ENCODE assay signal across 8 cellular contexts in genomic region chr7:144854839-144855424, GRCh38. TPM values are rescaled to one million over a fixed set of nuclear protein-coding genes. Genes with fewer than 3 reads are reported as not detected.
DNase-seq lines count a peak whose midpoint lies in the region; FAIRE-seq and TF ChIP-seq lines count a peak whose summit lies in the region.
"Had no signal": no experiment of that assay in that cellular context is flagged by ENCODE, and none has a peak within 500 bp of the region (broad histone marks: within the 10 kb centered on the region; RNA-seq: fewer than 3 reads in every experiment).

No MANE protein-coding gene starts in this region.

- H3K79me2 ChIP-seq in neural progenitor cell (ENCODE audit: low read depth), result no peaks in the 10 kb centered on the region

- H3K27me3 ChIP-seq in brain microvascular endothelial cell (replicated peaks) (no peaks in the 10 kb centered on the region), neural progenitor cell (no peaks in the 10 kb centered on the region), suprapubic skin (no peaks in the 10 kb centered on the region)

- no peak overlapping the region for H3K27ac Mint-ChIP-seq in neural progenitor cell
- H3K27ac Mint-ChIP-seq in activated T-helper 1 cell treated with anti-CD3 and anti-CD28 coated beads, Interleukin-12 subunit alpha, Interleukin-12 subunit beta, Interleukin-2, Interleukin-4 antibody, amounts not matched to agents 30 ng/mL and 10 ng/mL and 1 ng/mL, durations not matched to agents 14 hours and 24 hours and 36 hours, result no peak overlapping the region

- TF ChIP-seq POLR2A in suprapubic skin (IDR thresholded peaks at IDR 0.05), result no peak

- no peaks in the 10 kb centered on the region for H3K9me3 Mint-ChIP-seq in neural progenitor cell
- peaks cover 5% of the 10 kb centered on the region for H3K9me3 Mint-ChIP-seq in activated T-helper 1 cell treated with anti-CD3 and anti-CD28 coated beads, Interleukin-12 subunit alpha, Interleukin-12 subunit beta, Interleukin-2, Interleukin-4 antibody, amounts not matched to agents 30 ng/mL and 10 ng/mL and 1 ng/mL, durations not matched to agents 14 hours and 24 hours and 36 hours

- H3K4me1 Mint-ChIP-seq in neural progenitor cell, result no peaks in the 10 kb centered on the region
- H3K4me1 Mint-ChIP-seq in activated T-helper 1 cell treated with anti-CD3 and anti-CD28 coated beads, Interleukin-12 subunit alpha, Interleukin-12 subunit beta, Interleukin-2, Interleukin-4 antibody, amounts not matched to agents 30 ng/mL and 10 ng/mL and 1 ng/mL, durations not matched to agents 14 hours and 24 hours and 36 hours (ENCODE audit: low read depth), result no peaks in the 10 kb centered on the region

- H3K36me3 ChIP-seq in brain microvascular endothelial cell (replicated peaks) (no peaks in the 10 kb centered on the region), neural progenitor cell (no peaks in the 10 kb centered on the region), suprapubic skin (no peaks in the 10 kb centered on the region)

- H3K27me3 Mint-ChIP-seq in neural progenitor cell (ENCODE audit: insufficient read depth, low read depth), result no peaks in the 10 kb centered on the region
- H3K27me3 Mint-ChIP-seq in activated T-helper 1 cell treated with anti-CD3 and anti-CD28 coated beads, Interleukin-12 subunit alpha, Interleukin-12 subunit beta, Interleukin-2, Interleukin-4 antibody, amounts not matched to agents 30 ng/mL and 10 ng/mL and 1 ng/mL, durations not matched to agents 14 hours and 24 hours and 36 hours (ENCODE audit: insufficient read depth), result no peaks in the 10 kb centered on the region

- TF ChIP-seq CTCF in GM10266 (IDR thresholded peaks at IDR 0.05; ENCODE audit: control insufficient read depth, insufficient read depth, low read depth, missing control alignments) (peak; percentile 37), brain microvascular endothelial cell (IDR thresholded peaks at IDR 0.05; ENCODE audit: low read depth, low read length, missing control alignments) (peak; percentile 58), neural progenitor cell (IDR thresholded peaks at IDR 0.05) (peak; percentile 79), suprapubic skin (IDR thresholded peaks at IDR 0.05) (peak in 1 of 2 donors; percentile 26)

- intact Hi-C loops in activated T-helper 1 cell treated with anti-CD3 and anti-CD28 coated beads, Interleukin-12 subunit alpha, Interleukin-12 subunit beta, Interleukin-2, Interleukin-4 antibody, amounts not matched to agents 30 ng/mL and 10 ng/mL and 1 ng/mL, durations not matched to agents 14 hours and 24 hours and 36 hours (cut with micrococcal nuclease), result loop anchor here (1.0 kb wide), 1 partner anchor 117 kb away; no protein-coding TSS in a partner anchor

- H4K20me1 ChIP-seq in neural progenitor cell (ENCODE audit: low read depth), result no peaks in the 10 kb centered on the region

- H3K4me3 ChIP-seq in brain microvascular endothelial cell (ENCODE audit: low read depth, low read length), result no peak overlapping the region
- H3K4me3 ChIP-seq in neural progenitor cell, result no peak overlapping the region
- H3K4me3 ChIP-seq in suprapubic skin, result no peak overlapping the region

- DNase-seq in GM10266 (ENCODE audit: extremely low spot score) (no peak), NCI-H146 (lab: John Stamatoyannopoulos, UW) (peak; percentile 69), brain microvascular endothelial cell (peak; percentile 5), neural progenitor cell (ENCODE audit: low spot score) (peak; percentile 64), suprapubic skin (ENCODE audit: low spot score in 2 of 2) (no peak), GM19239 (ENCODE audit: insufficient read length, low spot score) (no peak)
- no peak for DNase-seq in activated T-helper 1 cell treated with anti-CD3 and anti-CD28 coated beads, Interleukin-12 subunit alpha, Interleukin-12 subunit beta, Interleukin-2, Interleukin-4 antibody, amounts not matched to agents 30 ng/mL and 10 ng/mL and 1 ng/mL, durations not matched to agents 14 hours and 24 hours and 36 hours (ENCODE audit: low spot score)

- peaks cover 7% of the 10 kb centered on the region for H3F3A ChIP-seq in neural progenitor cell (ENCODE audit: low read depth)

- H3K9me3 ChIP-seq in neural progenitor cell (ENCODE audit: low read depth) (no peaks in the 10 kb centered on the region), suprapubic skin (no peaks in the 10 kb centered on the region)

- no peaks in the 10 kb centered on the region for H3K36me3 Mint-ChIP-seq in neural progenitor cell
- no peaks in the 10 kb centered on the region for H3K36me3 Mint-ChIP-seq in activated T-helper 1 cell treated with anti-CD3 and anti-CD28 coated beads, Interleukin-12 subunit alpha, Interleukin-12 subunit beta, Interleukin-2, Interleukin-4 antibody, amounts not matched to agents 30 ng/mL and 10 ng/mL and 1 ng/mL, durations not matched to agents 14 hours and 24 hours and 36 hours (ENCODE audit: low read depth)

- H3K4me3 Mint-ChIP-seq in neural progenitor cell, result no peak overlapping the region
- no peak overlapping the region for H3K4me3 Mint-ChIP-seq in activated T-helper 1 cell treated with anti-CD3 and anti-CD28 coated beads, Interleukin-12 subunit alpha, Interleukin-12 subunit beta, Interleukin-2, Interleukin-4 antibody, amounts not matched to agents 30 ng/mL and 10 ng/mL and 1 ng/mL, durations not matched to agents 14 hours and 24 hours and 36 hours

- no peak for TF ChIP-seq EP300 in suprapubic skin (IDR thresholded peaks at IDR 0.05)

- no peak overlapping the region for H3K9ac ChIP-seq in neural progenitor cell

- no peak overlapping the region for H2AFZ ChIP-seq in neural progenitor cell (replicated peaks)

- H3K27ac ChIP-seq in brain microvascular endothelial cell (no peak overlapping the region), neural progenitor cell (no peak overlapping the region), suprapubic skin (no peak overlapping the region)

- FAIRE-seq in GM19239 (lab: Jason Lieb, UNC), result no peak
- FAIRE-seq: TTC549 had no signal

- in situ Hi-C loops in brain microvascular endothelial cell (cut with HindIII; ENCODE audit: low pct_ligation_motif_present, low sequenced_read_pairs), result no loop called here

- no peak overlapping the region for H3K4me2 ChIP-seq in neural progenitor cell

- no peaks in the 10 kb centered on the region for H3K4me1 ChIP-seq in neural progenitor cell
- no peaks in the 10 kb centered on the region for H3K4me1 ChIP-seq in suprapubic skin

- WGBS in suprapubic skin, result 47% methylated on average over 3 of the region's 3 CpGs

RNA-seq across cellular contexts. Expression of gene TPK1, which starts 19.1 kb away (rescaled TPM):
- 4.8 and 14.5 TPM in 2 replicates for total RNA-seq in neural progenitor cell (ENCODE audit: low replicate concordance)
- 11.5 TPM in 2 replicates for total RNA-seq in activated T-helper 1 cell treated with anti-CD3 and anti-CD28 coated beads, Interleukin-12 subunit alpha, Interleukin-12 subunit beta, Interleukin-2, Interleukin-4 antibody, amounts not matched to agents 30 ng/mL and 10 ng/mL and 1 ng/mL, durations not matched to agents 14 hours and 24 hours and 36 hours
- total RNA-seq in suprapubic skin, result 1 to 10 TPM; 1.4 to 3.9 (median 2.8) TPM

Comparison
In these comparisons a context has a peak if more than half of its experiments do, and no peak if none do; other contexts are left out.
1. DNase-seq: peak in NCI-H146 (single experiment), brain microvascular endothelial cell (single experiment) and neural progenitor cell (single experiment); none in GM10266 (single experiment), activated T-helper 1 cell treated with anti-CD3 and anti-CD28 coated beads, Interleukin-12 subunit alpha, Interleukin-12 subunit beta, Interleukin-2, Interleukin-4 antibody, amounts not matched to agents 30 ng/mL and 10 ng/mL and 1 ng/mL, durations not matched to agents 14 hours and 24 hours and 36 hours (single experiment), suprapubic skin (0 of 2) and GM19239 (single experiment).